In genomic region chr2:192551760-192552159, GRCh38 we compare ENCODE assay signal across 37 cellular contexts.
"Had no signal": no experiment of that assay in that cellular context is flagged by ENCODE, and none has a peak within 500 bp of the region (broad histone marks: within the 10 kb centered on the region; RNA-seq: fewer than 3 reads in every experiment).

No MANE protein-coding gene starts in this region.

- H3K9me3 Mint-ChIP-seq: activated CD4-positive, alpha-beta memory T cell treated with anti-CD3 and anti-CD28 coated beads, Interleukin-2, amount 10 ng/mL, durations not matched to agents 7 days and 5 days; activated naive CD4-positive, alpha-beta T cell treated with anti-CD3 and anti-CD28 coated beads, Interleukin-2, amount 10 ng/mL, durations not matched to agents 7 days and 5 days; activated naive CD8-positive, alpha-beta T cell treated with anti-CD3 and anti-CD28 coated beads, Interleukin-2, amount 50 U/mL, for 24 hours; brain had no signal

- H3K4me1 ChIP-seq: Peyer's patch, SJSA1 had no signal

- H3K36me3 Mint-ChIP-seq: activated CD8-positive, alpha-beta memory T cell treated with anti-CD3 and anti-CD28 coated beads, Interleukin-2, amount 10 ng/mL, durations not matched to agents 7 days and 5 days; activated naive CD4-positive, alpha-beta T cell treated with anti-CD3 and anti-CD28 coated beads, Interleukin-2, amount 10 ng/mL, durations not matched to agents 7 days and 5 days; activated naive CD8-positive, alpha-beta T cell; brain had no signal

- FAIRE-seq: bronchial epithelial cell had no signal

- H3K27ac Mint-ChIP-seq: activated CD4-positive, alpha-beta memory T cell treated with anti-CD3 and anti-CD28 coated beads, Interleukin-2, amount 10 ng/mL, durations not matched to agents 7 days and 5 days; activated CD8-positive, alpha-beta memory T cell treated with anti-CD3 and anti-CD28 coated beads, Interleukin-2, amount 10 ng/mL, durations not matched to agents 7 days and 5 days; activated naive CD4-positive, alpha-beta T cell treated with anti-CD3 and anti-CD28 coated beads, Interleukin-2, amount 10 ng/mL, durations not matched to agents 7 days and 5 days; activated naive CD8-positive, alpha-beta T cell; activated naive CD8-positive, alpha-beta T cell treated with anti-CD3 and anti-CD28 coated beads, Interleukin-2, amount 50 U/mL, for 24 hours; brain had no signal

- DNase-seq: activated CD4-positive, alpha-beta memory T cell treated with anti-CD3 and anti-CD28 coated beads, Interleukin-2, amount 10 ng/mL, durations not matched to agents 7 days and 5 days; activated CD4-positive, alpha-beta T cell treated with anti-CD3 and anti-CD28 coated beads for 1 hour; activated CD4-positive, alpha-beta T cell treated with anti-CD3 and anti-CD28 coated beads for 48 hours; activated CD4-positive, CD25-positive, alpha-beta regulatory T cell; activated CD8-positive, alpha-beta memory T cell treated with anti-CD3 and anti-CD28 coated beads for 24 hours; activated CD8-positive, alpha-beta memory T cell treated with anti-CD3 and anti-CD28 coated beads, Interleukin-2, amount 10 ng/mL, durations not matched to agents 7 days and 5 days; activated CD8-positive, alpha-beta memory T cell treated with anti-CD3 and anti-CD28 coated beads, Interleukin-2, amount 50 U/mL, for 48 hours; activated effector memory CD4-positive, alpha-beta T cell treated with Interleukin-2 at 50 U/mL for 16 hours; activated naive CD4-positive, alpha-beta T cell treated with anti-CD3 and anti-CD28 coated beads, Interleukin-2, amount 10 ng/mL, durations not matched to agents 7 days and 5 days; activated naive CD8-positive, alpha-beta T cell treated with anti-CD3 and anti-CD28 coated beads, Interleukin-2, amount 50 U/mL, for 24 hours; activated T-cell treated with anti-CD3 and anti-CD28 coated beads, Interleukin-2, amount 50 U/mL, for 48 hours; anterior cingulate cortex; caudate nucleus; cerebellar nuclear complex; Karpas-422; NCI-H1105 treated with DMSO at 0.1 percent for 48 hours; NCI-H1436; NCI-H1694; NCI-H1930; NCI-H2081 treated with DMSO at 0.1 percent for 48 hours; NCI-H510A; NCI-H526; NCI-H748 treated with DMSO at 0.1 percent for 48 hours; NK-92 treated with Interleukin-12 subunit alpha and Interleukin-12 subunit beta, amount 100 ng/mL, for 24 hours; PC-3; Peyer's patch; RPMI8226; SHP77 treated with DMSO at 0.1 percent for 48 hours; SW 1271; T-helper 1 cell; T-helper 2 cell; T-helper 9 cell had no signal

- H3K4me3 ChIP-seq: Peyer's patch, SJSA1 had no signal

- H3K4me3 Mint-ChIP-seq: activated CD4-positive, alpha-beta memory T cell treated with anti-CD3 and anti-CD28 coated beads, Interleukin-2, amount 10 ng/mL, durations not matched to agents 7 days and 5 days; activated CD8-positive, alpha-beta memory T cell treated with anti-CD3 and anti-CD28 coated beads, Interleukin-2, amount 10 ng/mL, durations not matched to agents 7 days and 5 days; activated naive CD4-positive, alpha-beta T cell treated with anti-CD3 and anti-CD28 coated beads, Interleukin-2, amount 10 ng/mL, durations not matched to agents 7 days and 5 days; activated naive CD8-positive, alpha-beta T cell; activated naive CD8-positive, alpha-beta T cell treated with anti-CD3 and anti-CD28 coated beads, Interleukin-2, amount 50 U/mL, for 24 hours; brain had no signal

- H3K27me3 Mint-ChIP-seq: activated CD4-positive, alpha-beta memory T cell treated with anti-CD3 and anti-CD28 coated beads, Interleukin-2, amount 10 ng/mL, durations not matched to agents 7 days and 5 days; activated CD8-positive, alpha-beta memory T cell treated with anti-CD3 and anti-CD28 coated beads, Interleukin-2, amount 10 ng/mL, durations not matched to agents 7 days and 5 days; activated naive CD4-positive, alpha-beta T cell treated with anti-CD3 and anti-CD28 coated beads, Interleukin-2, amount 10 ng/mL, durations not matched to agents 7 days and 5 days; activated naive CD8-positive, alpha-beta T cell; activated naive CD8-positive, alpha-beta T cell treated with anti-CD3 and anti-CD28 coated beads, Interleukin-2, amount 50 U/mL, for 24 hours; brain had no signal

- ATAC-seq: activated CD8-positive, alpha-beta memory T cell treated with anti-CD3 and anti-CD28 coated beads, Interleukin-2, amount 10 ng/mL, durations not matched to agents 7 days and 5 days; activated naive CD8-positive, alpha-beta T cell treated with anti-CD3 and anti-CD28 coated beads, Interleukin-2, amount 50 U/mL, for 24 hours; PC-3; SK-N-SH treated with all-trans-retinoic acid at 6 μM for 48 hours had no signal

- H3K36me3 ChIP-seq: Peyer's patch, SJSA1 had no signal

- H3K4me1 Mint-ChIP-seq: activated CD4-positive, alpha-beta memory T cell treated with anti-CD3 and anti-CD28 coated beads, Interleukin-2, amount 10 ng/mL, durations not matched to agents 7 days and 5 days; activated CD8-positive, alpha-beta memory T cell treated with anti-CD3 and anti-CD28 coated beads, Interleukin-2, amount 10 ng/mL, durations not matched to agents 7 days and 5 days; activated naive CD4-positive, alpha-beta T cell treated with anti-CD3 and anti-CD28 coated beads, Interleukin-2, amount 10 ng/mL, durations not matched to agents 7 days and 5 days; activated naive CD8-positive, alpha-beta T cell treated with anti-CD3 and anti-CD28 coated beads, Interleukin-2, amount 50 U/mL, for 24 hours; brain had no signal

- H3K9me3 ChIP-seq: Peyer's patch, SJSA1 had no signal

- H3K27me3 ChIP-seq: Peyer's patch, SJSA1 had no signal
